Comparison of ENCODE assay signal across 7 cellular contexts in genomic region chr9:36873247-36873875, GRCh38.
A peak's percentile ranks its signal among the peaks of the same experiment; 100 is the strongest.
DNase-seq lines count a peak whose midpoint lies in the region; ATAC-seq and TF ChIP-seq lines count a peak whose summit lies in the region.

No MANE protein-coding gene starts in this region.

- H3K36me3 Mint-ChIP-seq in nephron (ENCODE audit: low read depth): no peaks in the 10 kb centered on the region

- H3K9me3 Mint-ChIP-seq in nephron: peaks cover 7% of the 10 kb centered on the region

- peak; percentile 85 for TF ChIP-seq CTCF in GM12865 (IDR thresholded peaks at IDR 0.05; ENCODE audit: insufficient read depth, low read depth, low read length, missing control alignments)
- peak; percentile 87 to 89 (median 89) for TF ChIP-seq CTCF in nephron (IDR thresholded peaks at IDR 0.05; ENCODE audit: unreplicated experiment in 3 of 3)

- H3K4me3 Mint-ChIP-seq in nephron: no peak overlapping the region

- no peaks in the 10 kb centered on the region for H3K4me1 Mint-ChIP-seq in nephron

- H3K27ac Mint-ChIP-seq in nephron: no peak overlapping the region

- DNase-seq in GM12865 (ENCODE audit: low read depth) (peak; percentile 87), NCI-H510A treated with DMSO at 0.1 percent for 48 hours (lab: John Stamatoyannopoulos, UW) (peak; percentile 37), epidermal melanocyte (ENCODE audit: insufficient read length, low spot score) (peak; percentile 53)
- DNase-seq in activated CD8-positive, alpha-beta memory T cell treated with anti-CD3 and anti-CD28 coated beads for 48 hours (ENCODE audit: low read depth in 2 of 3, low spot score in 2 of 3): peak; percentile 30 to 71 (median 41)
- DNase-seq in stimulated activated naive CD4-positive, alpha-beta T cell (lab: John Stamatoyannopoulos, UW): peak; percentile 28 to 72 (median 52)

- peaks cover 76% of the 10 kb centered on the region for H3K27me3 Mint-ChIP-seq in nephron (ENCODE audit: low read depth)

- no peak overlapping the region for H3K4me3 ChIP-seq in GM12865 (ENCODE audit: low read depth, low read length)

- ATAC-seq in HG02840 (IDR thresholded peaks at IDR 0.05; ENCODE audit: low FRiP score, unreplicated experiment): peak; percentile 54

Comparison
In these comparisons a context has a peak if more than half of its experiments do, and no peak if none do; other contexts are left out.
1. DNase-seq: peak in every context shown above with its lines; median percentile 87 in GM12865; 53 in epidermal melanocyte; 52 in stimulated activated naive CD4-positive, alpha-beta T cell; 41 in activated CD8-positive, alpha-beta memory T cell treated with anti-CD3 and anti-CD28 coated beads for 48 hours; 37 in NCI-H510A treated with DMSO at 0.1 percent for 48 hours.